ENCODE assay signal across 12 cellular contexts in the genomic region with DNA sequence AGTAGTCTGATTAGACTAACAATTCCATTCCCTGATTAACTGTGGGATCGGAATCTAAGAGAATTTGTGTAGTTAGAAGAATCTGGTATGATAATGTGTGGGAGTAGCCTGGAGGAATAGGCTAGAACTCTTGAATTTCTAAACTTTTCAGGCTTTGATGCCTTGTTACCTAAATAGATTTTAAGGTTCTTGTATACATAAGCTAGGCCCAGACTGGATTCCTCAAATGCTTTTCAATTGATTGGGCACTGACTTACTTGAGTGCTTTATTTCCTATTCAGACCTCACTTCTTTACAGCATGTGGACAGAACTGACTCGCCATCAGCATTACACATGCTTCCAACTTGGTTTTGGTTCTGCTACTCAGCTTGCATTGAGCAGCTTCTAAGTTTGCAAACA. TPM values are rescaled to one million over a fixed set of nuclear protein-coding genes. Genes with fewer than 3 reads are reported as not detected.
DNase-seq lines count a peak whose midpoint lies in the region; FAIRE-seq and TF ChIP-seq lines count a peak whose summit lies in the region.
"Had no signal": no experiment of that assay in that cellular context is flagged by ENCODE, and none has a peak within 500 bp of the region (broad histone marks: within the 10 kb centered on the region; RNA-seq: fewer than 3 reads in every experiment).

No MANE protein-coding gene starts in this region.

- H3K36me3 ChIP-seq in keratinocyte (ENCODE audit: control insufficient read depth in 2 of 2, extremely low read depth in 1 of 2, insufficient read depth in 2 of 2, low read length in 2 of 2) (no peaks in the 10 kb centered on the region), testis (ENCODE audit: low read depth, missing control alignments) (no peaks in the 10 kb centered on the region)

- H3K4me1 ChIP-seq in keratinocyte (ENCODE audit: control insufficient read depth, extremely low read depth, insufficient read depth, low read length) (peaks cover 19% of the 10 kb centered on the region), testis (peaks cover 9% of the 10 kb centered on the region)

- H4K20me1 ChIP-seq in keratinocyte (ENCODE audit: control insufficient read depth, extremely low read depth, insufficient read depth, low read length), result no peaks in the 10 kb centered on the region

- H3K27me3 ChIP-seq in keratinocyte (ENCODE audit: control insufficient read depth, extremely low read depth, insufficient read depth, low read length) (no peaks in the 10 kb centered on the region), testis (no peaks in the 10 kb centered on the region)

- H3K36me3 Mint-ChIP-seq in brain, result peaks cover 10% of the 10 kb centered on the region

- H3K4me3 ChIP-seq in keratinocyte (ENCODE audit: control insufficient read depth in 2 of 3, extremely low read depth in 1 of 3, insufficient read depth in 2 of 3, low read depth in 1 of 3, low read length in 3 of 3) (no peak overlapping the region), testis (no peak overlapping the region)

- peak overlapping the region; percentile 18 to 81 (median 62) for H3K27ac Mint-ChIP-seq in brain

- no peak overlapping the region for H3K9ac ChIP-seq in keratinocyte (ENCODE audit: control insufficient read depth, extremely low read depth, insufficient read depth, low read length)

- intact Hi-C loops in testis (cut with DNase I; ENCODE audit: low total_unique reads), result no loop called here

- peak overlapping the region in 4 of 5 experiments; percentile 55 to 62 (median 58) for H3K4me3 Mint-ChIP-seq in brain

- 41 to 42% methylated on average over 2 of the region's 2 CpGs for WGBS in testis, 2 donors

- no peaks in the 10 kb centered on the region for H3K79me2 ChIP-seq in keratinocyte (ENCODE audit: control insufficient read depth, insufficient read depth, low read length)

- H3K4me1 Mint-ChIP-seq in brain, result peaks cover 55% of the 10 kb centered on the region

- TF ChIP-seq POLR2A in H54 (IDR thresholded peaks at IDR 0.05; ENCODE audit: low read depth, low read length) (no peak), testis (IDR thresholded peaks at IDR 0.05) (no peak)

- peaks cover 0 to 6% (median 3%) of the 10 kb centered on the region in 5 experiments for H3K9me3 Mint-ChIP-seq in brain

- no peaks in the 10 kb centered on the region for H3K9me3 ChIP-seq in keratinocyte (ENCODE audit: control insufficient read depth, low read depth, low read length)
- H3K9me3 ChIP-seq in testis, result no peaks in the 10 kb centered on the region

- FAIRE-seq in H54 (lab: Jason Lieb, UNC) (peak; percentile 57), keratinocyte (lab: Jason Lieb, UNC) (no peak), GM19239 (lab: Jason Lieb, UNC) (no peak)

- dilution Hi-C loops in keratinocyte (cut with MboI; ENCODE audit: extremely low pct_ligation_motif_present, low sequenced_read_pairs), result no loop called here

- peak overlapping the region; percentile 25 for H2AFZ ChIP-seq in keratinocyte (ENCODE audit: control insufficient read depth, low read length)

- no peak for DNase-seq in H54 (ENCODE audit: insufficient read length, low spot score)
- no peak for DNase-seq in keratinocyte (ENCODE audit: low read depth, low spot score)
- DNase-seq in testis, result no peak
- no peak for DNase-seq in foreskin melanocyte
- no peak for DNase-seq in stimulated activated CD4-positive, alpha-beta T cell treated with anti-CD3 and anti-CD28 coated beads, Interleukin-4, amount 100 ng/mL, for 24 hours
- no peak for DNase-seq in NCI-H2171 treated with DMSO at 0.1 percent for 48 hours (lab: John Stamatoyannopoulos, UW)
- DNase-seq in GM19239 (ENCODE audit: insufficient read length, low spot score), result no peak
- DNase-seq: activated CD8-positive, alpha-beta memory T cell treated with anti-CD3 and anti-CD28 coated beads, Interleukin-2, amount 50 U/mL, for 4 hours; hippocampal formation; NCI-H1417 treated with DMSO at 0.1 percent for 48 hours; T-helper 9 cell had no signal

- H3K27ac ChIP-seq in keratinocyte (ENCODE audit: control insufficient read depth, insufficient read depth, low read length) (no peak overlapping the region), testis (peak overlapping the region; percentile 9 to 66)

- no peaks in the 10 kb centered on the region for H3K9me1 ChIP-seq in keratinocyte (ENCODE audit: control insufficient read depth, extremely low read depth, insufficient read depth, low read length)

- no peaks in the 10 kb centered on the region for H3K27me3 Mint-ChIP-seq in brain

- TF ChIP-seq CTCF in brain (conservative IDR thresholded peaks at IDR 0.05), result no peak
- no peak for TF ChIP-seq CTCF in keratinocyte (optimal IDR thresholded peaks at IDR 0.05 in 1 of 3, IDR thresholded peaks at IDR 0.05 in 1 of 3, conservative IDR thresholded peaks at IDR 0.05 in 1 of 3; ENCODE audit: extremely low read depth in 1 of 3, insufficient read depth in 2 of 3, low read length in 3 of 3)
- no peak for TF ChIP-seq CTCF in testis (IDR thresholded peaks at IDR 0.05)

- peak overlapping the region; percentile 14 for H3K4me2 ChIP-seq in keratinocyte (ENCODE audit: control insufficient read depth, extremely low read depth, insufficient read depth, low read depth, low read length)

RNA-seq across cellular contexts. Expression of gene PARD3B, which starts 5.5 kb away (rescaled TPM):
- polyA plus RNA-seq in brain (ENCODE audit: insufficient read depth, low read depth, low replicate concordance), result 4.0 TPM
- polyA plus RNA-seq in keratinocyte, result 0.77 to 1.4 TPM (median 1.2 TPM) in 3 replicates
- 4.7 TPM for polyA plus RNA-seq in keratinocyte (2011; ENCODE audit: low read depth)
- polyA plus RNA-seq in keratinocyte (2011; cell fraction: cytosol; rRNA removed), result 1.1 and 1.6 TPM in 2 replicates
- polyA plus RNA-seq in keratinocyte (2011; cell fraction: nucleus; rRNA removed), result 2.7 and 3.0 TPM in 2 replicates
- polyA plus RNA-seq in keratinocyte (2012; ENCODE audit: low replicate concordance), result 0.95 and 1.6 TPM in 2 replicates
- polyA minus RNA-seq in keratinocyte, result 0.59 to 5.6 TPM (median 5.1 TPM) in 3 replicates
- 3.6 TPM for polyA minus RNA-seq in keratinocyte (2011; cell fraction: cytosol; rRNA and poly(A)+ RNA removed)
- polyA minus RNA-seq in keratinocyte (2011; cell fraction: nucleus; rRNA and poly(A)+ RNA removed), result 9.0 and 18.9 TPM in 2 replicates
- total RNA-seq in testis, result 10 to 100 TPM; 29.6 to 36.8 TPM
- polyA plus RNA-seq in testis (ENCODE audit: insufficient read depth, low read depth, low replicate concordance), result 14.6 TPM
